17 cellular contexts compared by ENCODE assay signal in genomic region chr11:15690326-15690725, GRCh38.
DNase-seq lines count a peak whose midpoint lies in the region; ATAC-seq and TF ChIP-seq lines count a peak whose summit lies in the region.
"Had no signal": no experiment of that assay in that cellular context is flagged by ENCODE, and none has a peak within 500 bp of the region (broad histone marks: within the 10 kb centered on the region; RNA-seq: fewer than 3 reads in every experiment).

No MANE protein-coding gene starts in this region.

- no peak overlapping the region for H3K9ac ChIP-seq in neuronal stem cell (ENCODE audit: low read depth, low read length, poor library complexity)

- H3K27ac Mint-ChIP-seq in GM23338, result no peak overlapping the region
- H3K27ac Mint-ChIP-seq: CD4-positive, CD25-positive, alpha-beta regulatory T cell; CD8-positive, alpha-beta memory T cell; H9 had no signal

- H2AK5ac ChIP-seq in neuronal stem cell (ENCODE audit: low read depth, low read length), result no peak overlapping the region

- H3K4me2 ChIP-seq in GM23338 (no peak overlapping the region), neuronal stem cell (ENCODE audit: insufficient read depth, low read length, poor library complexity, severe bottlenecking) (no peak overlapping the region)

- H2AFZ ChIP-seq in GM23338 (peak overlapping the region; percentile 78; the same call in 1 of the 2 replicates), neuronal stem cell (ENCODE audit: low read length) (peak overlapping the region; percentile 9)

- ATAC-seq in GM23338 (no peak), GM21381 (IDR thresholded peaks at IDR 0.05; ENCODE audit: unreplicated experiment) (no peak), HG02970 (IDR thresholded peaks at IDR 0.05; ENCODE audit: low FRiP score, unreplicated experiment) (no peak)
- ATAC-seq: K562 had no signal

- no peaks in the 10 kb centered on the region for H3K79me1 ChIP-seq in neuronal stem cell (ENCODE audit: low read depth, low read length)

- H3K27me3 ChIP-seq in GM23338 (ENCODE audit: insufficient read depth) (no peaks in the 10 kb centered on the region), neuronal stem cell (ENCODE audit: control insufficient read depth in 3 of 3, insufficient read depth in 3 of 3, low read depth in 1 of 3, low read length in 3 of 3) (no peaks in the 10 kb centered on the region), WERI-Rb-1 (ENCODE audit: insufficient read depth, low read depth, severe bottlenecking) (peaks cover 14% of the 10 kb centered on the region)
- H3K27me3 ChIP-seq: BE2C had no signal

- H4K91ac ChIP-seq in neuronal stem cell (ENCODE audit: low read depth, low read length, poor library complexity), result no peak overlapping the region

- no peaks in the 10 kb centered on the region for H3F3A ChIP-seq in GM23338 (replicated peaks; ENCODE audit: low read depth)

- no peak overlapping the region for H2BK12ac ChIP-seq in neuronal stem cell (ENCODE audit: low read length)

- H3K4me1 ChIP-seq in GM23338 (ENCODE audit: insufficient read depth), result peaks cover 3% of the 10 kb centered on the region; the same call in 1 of the 2 replicates
- H3K4me1 ChIP-seq in neuronal stem cell (ENCODE audit: control insufficient read depth in 2 of 2, insufficient read depth in 1 of 2, low read depth in 1 of 2, low read length in 2 of 2), result peaks cover 0 to under 1% of the 10 kb centered on the region in 2 donors
- H3K4me1 ChIP-seq: BE2C had no signal

- no CpG with 5 or more reads among the region's 3 CpGs for WGBS in neuronal stem cell (ENCODE audit: extremely low coverage in 2 of 2, insufficient read length in 2 of 2, insufficient replicate concordance in 1 of 2), 2 donors

- TF ChIP-seq CTCF in GM23338 (conservative IDR thresholded peaks at IDR 0.05; ENCODE audit: low read depth in 2 of 2) (no peak), WERI-Rb-1 (IDR thresholded peaks at IDR 0.05; ENCODE audit: low read depth, low read length) (no peak)

- H3K36me3 ChIP-seq in GM23338 (ENCODE audit: insufficient read depth) (no peaks in the 10 kb centered on the region), neuronal stem cell (replicated peaks in 1 of 2; ENCODE audit: control insufficient read depth in 2 of 2, insufficient read depth in 2 of 2, low read length in 2 of 2) (no peaks in the 10 kb centered on the region), WERI-Rb-1 (no peaks in the 10 kb centered on the region)
- H3K36me3 ChIP-seq: BE2C had no signal

- H3K27ac ChIP-seq in GM23338 (ENCODE audit: low read depth) (no peak overlapping the region), neuronal stem cell (replicated peaks; ENCODE audit: low read length) (no peak overlapping the region), WERI-Rb-1 (no peak overlapping the region)
- H3K27ac ChIP-seq: HL-60 had no signal

- H4K8ac ChIP-seq in neuronal stem cell (ENCODE audit: low read depth, low read length), result no peak overlapping the region

- no peak overlapping the region for H2BK5ac ChIP-seq in neuronal stem cell (ENCODE audit: low read length)

- H2BK15ac ChIP-seq in neuronal stem cell (ENCODE audit: low read length), result no peak overlapping the region

- peaks cover 12% of the 10 kb centered on the region for H3K4me1 Mint-ChIP-seq in GM23338
- H3K4me1 Mint-ChIP-seq: CD4-positive, CD25-positive, alpha-beta regulatory T cell; CD8-positive, alpha-beta memory T cell had no signal

- no peaks in the 10 kb centered on the region for H3K79me2 ChIP-seq in GM23338 (replicated peaks; ENCODE audit: insufficient read depth)

- no peak overlapping the region for H2BK120ac ChIP-seq in neuronal stem cell (ENCODE audit: low read depth, low read length)

- peaks cover 12% of the 10 kb centered on the region; the same call in 1 of the 2 replicates for H3K9me2 ChIP-seq in GM23338 (ENCODE audit: insufficient read depth)

- no peak overlapping the region for H3K18ac ChIP-seq in neuronal stem cell (ENCODE audit: low read length)

- no peaks in the 10 kb centered on the region for H3K9me3 ChIP-seq in neuronal stem cell (replicated peaks in 1 of 2; ENCODE audit: control insufficient read depth in 2 of 2, insufficient read depth in 1 of 2, low read depth in 1 of 2, low read length in 2 of 2)
- H3K9me3 ChIP-seq in WERI-Rb-1 (ENCODE audit: severe bottlenecking), result no peaks in the 10 kb centered on the region
- H3K9me3 ChIP-seq: BE2C, Caco-2 had no signal

- DNase-seq in GM23338 (ENCODE audit: low spot score) (no peak), ecto neural progenitor cell (ENCODE audit: low spot score) (peak; percentile 6), medulla oblongata (ENCODE audit: extremely low spot score) (peak; percentile 39), neuronal stem cell (ENCODE audit: low spot score) (no peak), WERI-Rb-1 (no peak)
- DNase-seq: BE2C; C1 segment of cervical spinal cord; Caco-2; CD4-positive, CD25-positive, alpha-beta regulatory T cell; CD8-positive, alpha-beta memory T cell; GOT3; H9; IMR-90 had no signal

- H3K36me3 Mint-ChIP-seq in GM23338 (ENCODE audit: low read depth), result no peaks in the 10 kb centered on the region
- H3K36me3 Mint-ChIP-seq: CD4-positive, CD25-positive, alpha-beta regulatory T cell; CD8-positive, alpha-beta memory T cell had no signal

- no peak overlapping the region for H3K23ac ChIP-seq in neuronal stem cell (ENCODE audit: low read depth, low read length, poor library complexity)

- peaks cover 4% of the 10 kb centered on the region; the same call in 2 of the 3 replicates for H3K9me3 Mint-ChIP-seq in GM23338

- no peak overlapping the region for H3K4ac ChIP-seq in neuronal stem cell (ENCODE audit: low read length)

- no peaks in the 10 kb centered on the region for H3K27me3 Mint-ChIP-seq in GM23338 (ENCODE audit: insufficient read depth, low read depth, poor library complexity)
- H3K27me3 Mint-ChIP-seq: CD4-positive, CD25-positive, alpha-beta regulatory T cell had no signal

- H3K14ac ChIP-seq in neuronal stem cell (ENCODE audit: low read length), result no peak overlapping the region

- no peaks in the 10 kb centered on the region for H4K20me1 ChIP-seq in GM23338 (replicated peaks; ENCODE audit: insufficient read depth)

- H3K4me3 Mint-ChIP-seq in GM23338, result no peak overlapping the region
- H3K4me3 Mint-ChIP-seq: CD4-positive, CD25-positive, alpha-beta regulatory T cell; CD8-positive, alpha-beta memory T cell; H9 had no signal

- H3K4me3 ChIP-seq in GM23338, result no peak overlapping the region
- no peak overlapping the region for H3K4me3 ChIP-seq in neuronal stem cell (ENCODE audit: low read length in 2 of 2)
- no peak overlapping the region for H3K4me3 ChIP-seq in WERI-Rb-1 (ENCODE audit: low read depth, low read length)
- H3K4me3 ChIP-seq: K562 had no signal

TF ChIP-seq in GM23338, 12 proteins besides CTCF, POLR2A, EP300 and RAD21:
- TF ChIP-seq POLR2AphosphoS5 (IDR thresholded peaks at IDR 0.05; ENCODE audit: low read depth), result no peak
- TF ChIP-seq ZNF331 (CRISPR knock-in tag; IDR thresholded peaks at IDR 0.05; ENCODE audit: low read depth), result no peak
- TF ChIP-seq NANOG (IDR thresholded peaks at IDR 0.05; ENCODE audit: borderline replicate concordance), result no peak

Comparison
In these comparisons a context has a peak if more than half of its experiments do, and no peak if none do; other contexts are left out.
1. DNase-seq: peak in ecto neural progenitor cell (single experiment) and medulla oblongata (single experiment); none in GM23338 (single experiment), neuronal stem cell (single experiment) and WERI-Rb-1 (single experiment).